Comparison of ENCODE assay signal across 22 cellular contexts in genomic region chrX:150463566-150463965, GRCh38.
"Had no signal": no experiment of that assay in that cellular context is flagged by ENCODE, and none has a peak within 500 bp of the region (broad histone marks: within the 10 kb centered on the region; RNA-seq: fewer than 3 reads in every experiment).

No MANE protein-coding gene starts in this region.

- H3K4me3 ChIP-seq: left lung, lower lobe of right lung, psoas muscle, right lobe of liver, smooth muscle cell, tibial nerve, vagina had no signal

- H3K27me3 ChIP-seq: left lung, right lobe of liver, tibial nerve, vagina had no signal

- H3K9me3 ChIP-seq: left lung, lower lobe of right lung, psoas muscle, right lobe of liver, tibial nerve, vagina had no signal

- H3K4me1 ChIP-seq: left lung, lower lobe of right lung, parathyroid adenoma, psoas muscle, right lobe of liver, tibial nerve, vagina had no signal

- ATAC-seq: left colon; left lung; lower lobe of right lung; naive thymus-derived CD8-positive, alpha-beta T cell; psoas muscle; right lobe of liver; stimulated activated memory B cell treated with anti-CD40 and anti-IgM and Interleukin-4, amounts not matched to agents 10 μg/mL and 1 μg/mL and 100 μg/mL, for 72 hours; stimulated activated naive CD8-positive, alpha-beta T cell treated with anti-CD3 and anti-CD28 coated beads, Interleukin-15, amount 100 ng/mL, for 72 hours had no signal

- H3K36me3 ChIP-seq: left lung, lower lobe of right lung, right lobe of liver, tibial nerve, vagina had no signal

- DNase-seq: kidney; left colon; left lung; lower lobe of right lung; mammary epithelial cell; mesenchymal stem cell; naive thymus-derived CD8-positive, alpha-beta T cell; nucleus accumbens; psoas muscle; right lobe of liver; stimulated activated CD4-positive, alpha-beta T cell treated with anti-CD3 and anti-CD28 coated beads, Interleukin-1b, Interleukin-23, amount 100 ng/mL, for 48 hours; stimulated activated CD4-positive, alpha-beta T cell treated with anti-CD3 and anti-CD28 coated beads, Interleukin-2, amount 100 ng/mL, for 48 hours; stimulated activated CD4-positive, alpha-beta T cell treated with anti-CD3 and anti-CD28 coated beads, Interleukin-4, amount 100 ng/mL, for 4 hours; stimulated activated CD8-positive, alpha-beta memory T cell treated with anti-CD3 and anti-CD28 coated beads, Interleukin-4, amount 100 ng/mL, for 48 hours; stimulated activated naive CD4-positive, alpha-beta T cell treated with Interleukin-2 at 50 U/mL for 16 hours; stimulated activated naive CD8-positive, alpha-beta T cell treated with anti-CD3 and anti-CD28 coated beads, Interleukin-15, amount 100 ng/mL, for 72 hours; substantia nigra had no signal

- H3K27ac ChIP-seq: left lung, lower lobe of right lung, parathyroid adenoma, psoas muscle, right lobe of liver, tibial nerve, vagina had no signal
